ENCODE assay signal across 8 cellular contexts in the genomic region with DNA sequence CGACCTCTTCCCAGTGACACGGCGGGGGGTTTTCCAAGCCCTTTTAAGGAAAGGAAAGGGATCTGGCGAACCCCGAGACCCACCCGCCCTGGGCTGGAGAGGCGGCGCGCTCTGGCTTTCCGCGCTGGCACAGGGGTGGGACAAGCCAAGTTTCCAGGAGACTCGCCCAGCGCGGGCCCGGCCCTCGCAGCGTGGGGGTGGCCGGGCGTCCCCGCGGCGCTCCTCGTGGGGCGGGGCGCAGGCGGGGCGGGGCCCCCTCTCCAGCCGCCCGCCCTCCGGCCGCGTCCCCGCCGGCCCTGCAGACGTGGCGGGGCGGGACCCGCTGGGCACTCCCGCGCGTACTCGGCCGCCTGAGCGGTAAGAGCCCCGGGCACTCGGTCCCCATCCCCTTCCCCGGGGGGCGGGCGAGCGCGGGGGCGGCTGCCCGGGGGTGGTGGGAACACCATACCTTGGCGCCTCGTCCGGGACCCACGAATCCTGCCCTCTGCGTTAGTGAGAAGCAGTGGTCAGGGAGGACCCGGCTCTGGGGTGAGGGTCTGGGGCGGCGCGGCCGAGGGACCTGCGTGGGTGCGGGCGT. TPM values are rescaled to one million over a fixed set of nuclear protein-coding genes. Genes with fewer than 3 reads are reported as not detected.
DNase-seq lines count a peak whose midpoint lies in the region; ATAC-seq and TF ChIP-seq lines count a peak whose summit lies in the region.

Gene FAM114A1 (plus strand): TSS at position 329 of the 577 bp plus-strand sequence. CDS start 10,273 bp downstream, outside the sequence.

- peaks cover 0 to 6% (median 0%) of the 10 kb centered on the region in 3 donors for H3K36me3 ChIP-seq in tibial artery

- peak within 1 kb of the TSS; percentile 95 to 96 for H3K27ac ChIP-seq in tibial artery

- DNase-seq in 8988T (peak; percentile 77), GM10266 (ENCODE audit: extremely low spot score) (peak; percentile 94), NCI-H1105 (lab: John Stamatoyannopoulos, UW) (peak; percentile 24), fibroblast of gingiva (ENCODE audit: low read depth) (peak; percentile 88), mucosa of gallbladder (ENCODE audit: low spot score) (peak; percentile 74), tibial artery (peak; percentile 79 to 92)
- peak; percentile 49 to 56 for DNase-seq in activated T-cell treated with anti-CD3 and anti-CD28 coated beads, Interleukin-2, amount 50 U/mL, for 48 hours

- H3K4me3 ChIP-seq in tibial artery: peak within 1 kb of the TSS; percentile 88 to 97

- H3K4me1 ChIP-seq in tibial artery: peaks cover 0 to 41% (median 29%) of the 10 kb centered on the region in 4 donors

- TF ChIP-seq CTCF in GM10266 (IDR thresholded peaks at IDR 0.05; ENCODE audit: control insufficient read depth, insufficient read depth, low read depth, missing control alignments): no peak
- no peak for TF ChIP-seq CTCF in tibial artery (IDR thresholded peaks at IDR 0.05)

- H3K9me3 ChIP-seq in tibial artery: no peaks in the 10 kb centered on the region

- intact Hi-C loops in tibial artery (cut with DNase I; ENCODE audit: low total_unique reads): no loop called here

- peak; percentile 93 for ATAC-seq in HG02571 (IDR thresholded peaks at IDR 0.05; ENCODE audit: unreplicated experiment)

- no peaks in the 10 kb centered on the region for H3K27me3 ChIP-seq in tibial artery

RNA-seq across cellular contexts. Expression of gene FAM114A1, which starts in this region (rescaled TPM):
- total RNA-seq in mucosa of gallbladder: 80.6 TPM

Comparison
In these comparisons a context has a peak if more than half of its experiments do, and no peak if none do; other contexts are left out.
1. Peak in every context shown above with its lines: DNase-seq, ATAC-seq, H3K4me3 ChIP-seq and H3K27ac ChIP-seq.
2. DNase-seq: peak in every context shown above with its lines; median percentile 94 in GM10266; 88 in fibroblast of gingiva; 86 in tibial artery; 77 in 8988T; 74 in mucosa of gallbladder; 52 in activated T-cell treated with anti-CD3 and anti-CD28 coated beads, Interleukin-2, amount 50 U/mL, for 48 hours; 24 in NCI-H1105.